ENCODE assay signal across 8 cellular contexts in the genomic region with DNA sequence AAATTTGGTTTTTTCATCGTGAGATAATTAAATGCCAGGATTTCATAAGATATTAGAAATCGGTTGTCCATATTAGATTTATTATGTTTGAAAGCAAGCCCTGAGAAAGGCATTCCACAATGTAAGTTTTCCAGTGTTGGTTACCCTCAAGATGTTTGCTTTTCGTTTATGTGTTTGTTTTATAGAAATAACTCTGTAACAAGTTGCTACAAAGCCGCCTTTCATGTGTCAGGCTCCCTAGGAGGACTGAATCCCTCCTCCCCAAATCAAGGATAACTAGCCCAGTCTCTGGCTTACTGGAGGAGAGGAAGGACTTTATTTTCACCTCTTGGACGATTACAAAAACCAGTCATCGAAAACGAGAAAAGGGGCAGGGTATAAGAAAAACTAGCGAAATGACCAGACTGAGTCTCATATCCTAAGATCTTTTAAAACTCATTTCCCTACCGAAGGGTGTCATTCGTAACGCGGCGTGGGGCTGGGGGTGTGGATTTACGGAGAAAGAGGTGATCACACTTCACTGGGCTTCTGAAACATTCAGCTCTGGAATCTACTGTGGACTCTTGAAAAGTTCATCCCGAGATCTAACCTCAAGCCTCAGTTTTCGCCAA. TPM values are rescaled to one million over a fixed set of nuclear protein-coding genes. Genes with fewer than 3 reads are reported as not detected.
A peak's percentile ranks its signal among the peaks of the same experiment; 100 is the strongest.
DNase-seq lines count a peak whose midpoint lies in the region; ATAC-seq, FAIRE-seq and TF ChIP-seq lines count a peak whose summit lies in the region.

No MANE protein-coding gene starts in this region.

- TF ChIP-seq CTCF in BJ (IDR thresholded peaks at IDR 0.05; ENCODE audit: insufficient read depth, low read depth, low read length) (no peak), IMR-90 (conservative IDR thresholded peaks at IDR 0.05; ENCODE audit: low read depth, low read length) (no peak), brain (conservative IDR thresholded peaks at IDR 0.05) (no peak), thoracic aorta (IDR thresholded peaks at IDR 0.05) (no peak)

- H3K9me3 ChIP-seq in IMR-90 (ENCODE audit: control insufficient read depth, insufficient read depth, low read length) (no peaks in the 10 kb centered on the region), thoracic aorta (no peaks in the 10 kb centered on the region)

- H3K4me2 ChIP-seq in IMR-90 (ENCODE audit: low read depth, low read length): peak overlapping the region; percentile 83
- H3K4me2 ChIP-seq in mesendoderm (ENCODE audit: low read length): peak overlapping the region; percentile 59

- H3K4me3 ChIP-seq in BJ (ENCODE audit: low read depth, low read length) (peak overlapping the region; percentile 50), IMR-90 (ENCODE audit: insufficient read depth, low read depth, low read length) (peak overlapping the region; percentile 66), mesendoderm (ENCODE audit: low read length) (peak overlapping the region; percentile 97), thoracic aorta (peak overlapping the region; percentile 86)

- H3K9ac ChIP-seq in IMR-90 (ENCODE audit: low read depth, low read length) (peak overlapping the region; percentile 76), mesendoderm (ENCODE audit: low read length) (peak overlapping the region; percentile 94)

- peaks cover 21% of the 10 kb centered on the region for H3K36me3 Mint-ChIP-seq in brain

- BruUV-seq in IMR-90 (replicated peaks; lab: Mats Ljungman, UMichigan): no TSS peak

- peak overlapping the region; percentile 65 for H3K14ac ChIP-seq in IMR-90 (replicated peaks; ENCODE audit: low read depth, low read length)

- H3K27ac ChIP-seq in IMR-90 (ENCODE audit: insufficient read depth, low read length): peak overlapping the region; percentile 83
- H3K27ac ChIP-seq in mesendoderm (ENCODE audit: low read depth, low read length): peak overlapping the region; percentile 92
- peak overlapping the region; percentile 79 to 84 for H3K27ac ChIP-seq in thoracic aorta

- TF ChIP-seq POLR2A in IMR-90 (IDR thresholded peaks at IDR 0.05; ENCODE audit: low read depth, low read length): no peak

- peaks cover 6% of the 10 kb centered on the region for H4K20me1 ChIP-seq in IMR-90 (ENCODE audit: insufficient read depth, low read length)

- H2BK5ac ChIP-seq in IMR-90 (ENCODE audit: low read depth, low read length, poor library complexity, severe bottlenecking) (peak overlapping the region; percentile 92), mesendoderm (ENCODE audit: low read length) (no peak overlapping the region)

- H3K36me3 ChIP-seq in BJ (ENCODE audit: control insufficient read depth, insufficient read depth, low read length) (0 out of 2 replicates have a peak, but pooled peaks cover 3% of the 10 kb centered on the region), IMR-90 (ENCODE audit: control insufficient read depth, insufficient read depth, low read length) (peaks cover 4% of the 10 kb centered on the region; the same call in 1 of the 2 replicates), mesendoderm (ENCODE audit: control insufficient read depth, insufficient read depth, low read length) (no peaks in the 10 kb centered on the region), thoracic aorta (peaks cover 3% of the 10 kb centered on the region)

- peaks cover 11% of the 10 kb centered on the region for H3K79me2 ChIP-seq in mesendoderm (ENCODE audit: control insufficient read depth, insufficient read depth, low read length)

- no CpG with 5 or more reads among the region's 16 CpGs for WGBS in IMR-90 (ENCODE audit: extremely low coverage in 2 of 2, insufficient read length in 1 of 2), 2 experiments
- no CpG with 5 or more reads among the region's 16 CpGs for WGBS in mesendoderm (ENCODE audit: extremely low coverage, insufficient coverage, low lambda C conversion rate)

- in situ Hi-C loops in IMR-90 (cut with MboI; ENCODE audit: low sequenced_read_pairs): no loop called here

- H3K23ac ChIP-seq in IMR-90 (ENCODE audit: low read depth, low read length) (peak overlapping the region; percentile 89), mesendoderm (ENCODE audit: low read length) (no peak overlapping the region)

- intact Hi-C loops in IMR-90 (cut with micrococcal nuclease): loop anchor here (2.0 kb wide), 1 partner anchor 134 kb away; no protein-coding TSS in a partner anchor

- ATAC-seq in IMR-90 (ENCODE audit: low read depth) (peak; percentile 1; the same call in 1 of the 2 replicates), thoracic aorta (ENCODE audit: insufficient number of reproducible peaks, low FRiP score, low read depth) (no peak), GM19467 (IDR thresholded peaks at IDR 0.05; ENCODE audit: unreplicated experiment) (no peak)

- peak overlapping the region; percentile 71 for H2AK9ac ChIP-seq in IMR-90 (replicated peaks; ENCODE audit: low read depth, low read length, poor library complexity)

- H3K27me3 Mint-ChIP-seq in brain: peaks cover 16% of the 10 kb centered on the region

- peak overlapping the region; percentile 95 to 99 (median 98) for H3K4me3 Mint-ChIP-seq in brain

- peak overlapping the region; percentile 37 for H2AK5ac ChIP-seq in IMR-90 (ENCODE audit: low read depth, low read length)
- no peak overlapping the region for H2AK5ac ChIP-seq in mesendoderm (ENCODE audit: low read length)

- no peak for DNase-seq in BJ (ENCODE audit: low read depth)
- peak; percentile 2 for DNase-seq in GM19239 (ENCODE audit: insufficient read length, low spot score)
- no peak for DNase-seq in IMR-90
- DNase-seq in mesendoderm: peak; percentile 20
- no peak for DNase-seq in thoracic aorta (ENCODE audit: low spot score)
- no peak for DNase-seq in OCI-M2 (lab: John Stamatoyannopoulos, UW; ENCODE audit: unreplicated experiment)

- peak overlapping the region; percentile 97 for H4K91ac ChIP-seq in IMR-90 (ENCODE audit: insufficient read depth, low read depth, low read length)

- H3K4ac ChIP-seq in IMR-90 (ENCODE audit: low read depth, low read length) (peak overlapping the region; percentile 81), mesendoderm (ENCODE audit: low read depth, low read length) (no peak overlapping the region)

- peak overlapping the region; percentile 92 for H3K56ac ChIP-seq in IMR-90 (ENCODE audit: extremely low read depth, insufficient read depth, low read length)
- H3K56ac ChIP-seq in mesendoderm (ENCODE audit: low read length): peak overlapping the region; percentile 98

- H2AFZ ChIP-seq in IMR-90 (replicated peaks; ENCODE audit: low read length, poor library complexity): peak overlapping the region; percentile 95

- dilution Hi-C loops in IMR-90 (cut with HindIII; ENCODE audit: low sequenced_read_pairs, unreplicated experiment): no loop called here

- H2BK20ac ChIP-seq in IMR-90 (ENCODE audit: low read depth, low read length): no peak overlapping the region

- peak overlapping the region; percentile 98 to 100 (median 99) for H3K27ac Mint-ChIP-seq in brain

- H2BK15ac ChIP-seq in IMR-90 (ENCODE audit: low read depth, low read length) (peak overlapping the region; percentile 90; the same call in 2 of the 3 replicates), mesendoderm (replicated peaks; ENCODE audit: low read depth) (no peak overlapping the region)

- H3K9me3 Mint-ChIP-seq in brain: peaks cover 0 to 6% (median 3%) of the 10 kb centered on the region in 5 experiments

- TF ChIP-seq RAD21 in IMR-90 (IDR thresholded peaks at IDR 0.05; ENCODE audit: low read length): no peak

- H3K79me1 ChIP-seq in IMR-90 (ENCODE audit: low read depth in 1 of 2, low read length in 2 of 2): peaks cover 6 to 25% of the 10 kb centered on the region in 2 experiments; a peak in 3 of 4 replicates
- peaks cover 3% of the 10 kb centered on the region for H3K79me1 ChIP-seq in mesendoderm (ENCODE audit: low read length)

- H4K8ac ChIP-seq in IMR-90 (ENCODE audit: low read depth in 2 of 2, low read length in 2 of 2) (peak overlapping the region; percentile 88 to 97), mesendoderm (ENCODE audit: low read depth, low read length) (no peak overlapping the region)

- peaks cover 44% of the 10 kb centered on the region for H3K4me1 Mint-ChIP-seq in brain

- H4K5ac ChIP-seq in IMR-90 (ENCODE audit: low read depth, low read length) (peak overlapping the region; percentile 72), mesendoderm (ENCODE audit: low read length) (no peak overlapping the region)

- H3K18ac ChIP-seq in IMR-90 (ENCODE audit: low read depth, low read length) (no peak overlapping the region), mesendoderm (ENCODE audit: low read length) (no peak overlapping the region)

- CTCF ChIA-PET in BJ (lab: Yijun Ruan, JAX) (no interaction called here), IMR-90 (lab: Yijun Ruan, JAX) (no interaction called here)

- H3K27me3 ChIP-seq in BJ (ENCODE audit: control insufficient read depth, insufficient read depth, low read length) (no peaks in the 10 kb centered on the region), IMR-90 (ENCODE audit: control insufficient read depth, insufficient read depth, low read length) (no peaks in the 10 kb centered on the region), mesendoderm (ENCODE audit: insufficient read depth, low read length, poor library complexity) (no peaks in the 10 kb centered on the region), thoracic aorta (replicated peaks; ENCODE audit: insufficient read depth) (no peaks in the 10 kb centered on the region)

- peak; percentile 23 for FAIRE-seq in GM19239 (lab: Jason Lieb, UNC)

- no peaks in the 10 kb centered on the region; the same call in 1 of the 2 replicates for H3K9me1 ChIP-seq in IMR-90 (ENCODE audit: insufficient read depth, low read length)

- H2BK120ac ChIP-seq in IMR-90 (ENCODE audit: low read depth, low read length): peak overlapping the region; percentile 79; the same call in 1 of the 2 replicates
- no peak overlapping the region for H2BK120ac ChIP-seq in mesendoderm (ENCODE audit: low read depth, low read length)

- H3K4me1 ChIP-seq in IMR-90 (ENCODE audit: control insufficient read depth, insufficient read depth, low read length): no peaks in the 10 kb centered on the region; the same call in 1 of the 2 replicates
- no peaks in the 10 kb centered on the region for H3K4me1 ChIP-seq in mesendoderm (ENCODE audit: control insufficient read depth, low read depth, low read length)
- H3K4me1 ChIP-seq in thoracic aorta (ENCODE audit: control insufficient read depth in 1 of 2, low read depth in 2 of 2): peaks cover 23 to 35% of the 10 kb centered on the region in 2 donors

- POLR2A ChIA-PET in BJ (lab: Charles Lee): no interaction called here
- POLR2A ChIA-PET in IMR-90 (lab: Charles Lee; ENCODE audit: unreplicated experiment): no interaction called here

RNA-seq across cellular contexts. Expression of a gene that starts 1.0 kb away (rescaled TPM):
- polyA plus RNA-seq in BJ (2011; rRNA removed): 11.7 and 25.1 TPM in 2 replicates
- polyA minus RNA-seq in BJ (2011; rRNA and poly(A)+ RNA removed): 20.4 and 21.4 TPM in 2 replicates
- total RNA-seq in IMR-90 (2012; rRNA removed): 33.3 and 34.8 TPM in 2 replicates
- polyA plus RNA-seq in IMR-90 (2012; rRNA removed): 11.4 and 12.1 TPM in 2 replicates
- 6.3 and 15.1 TPM in 2 replicates for polyA plus RNA-seq in IMR-90 (2012; cell fraction: cytosol; rRNA removed)
- 4.4 and 6.6 TPM in 2 replicates for polyA plus RNA-seq in IMR-90 (2012; cell fraction: nucleus; rRNA removed; ENCODE audit: low replicate concordance)
- 7.2 TPM for polyA plus RNA-seq in brain (ENCODE audit: insufficient read depth, low read depth, low replicate concordance)
- polyA plus RNA-seq in mesendoderm (2013, experiment 1 of 2): 9.3 TPM
- 9.5 TPM for polyA plus RNA-seq in mesendoderm (2013, experiment 2 of 2)
- total RNA-seq in thoracic aorta: 10 to 100 TPM; 47.8 to 60.1 TPM

RNA-seq across cellular contexts. Expression of a gene that starts 1.6 kb away (rescaled TPM):
- polyA plus RNA-seq in BJ (2011; rRNA removed) (4.1 and 8.0 TPM in 2 replicates), IMR-90 (2012; rRNA removed) (3.4 and 4.4 TPM in 2 replicates), brain (ENCODE audit: insufficient read depth, low read depth, low replicate concordance) (1.4 TPM)
- polyA minus RNA-seq in BJ (2011; rRNA and poly(A)+ RNA removed): 2.7 and 3.4 TPM in 2 replicates
- total RNA-seq in IMR-90 (2012; rRNA removed) (5.7 and 7.5 TPM in 2 replicates), thoracic aorta (1 to 10 TPM; 2.6 to 3.0 TPM)
- 0.89 and 2.1 TPM in 2 replicates for polyA plus RNA-seq in IMR-90 (2012; cell fraction: cytosol; rRNA removed)
- 0.92 and 5.5 TPM in 2 replicates for polyA plus RNA-seq in IMR-90 (2012; cell fraction: nucleus; rRNA removed; ENCODE audit: low replicate concordance)
- polyA plus RNA-seq in mesendoderm (2013, experiment 1 of 2): 1.6 TPM
- polyA plus RNA-seq in mesendoderm (2013, experiment 2 of 2): 1.6 TPM

RNA-seq across cellular contexts. Expression of a gene that starts 49.2 kb away (rescaled TPM):
- 2.8 and 4.7 TPM in 2 replicates for polyA plus RNA-seq in BJ (2011; rRNA removed)
- polyA minus RNA-seq in BJ (2011; rRNA and poly(A)+ RNA removed): 2.5 and 6.9 TPM in 2 replicates
- total RNA-seq in IMR-90 (2012; rRNA removed): 3.8 and 5.8 TPM in 2 replicates
- 2.7 and 3.3 TPM in 2 replicates for polyA plus RNA-seq in IMR-90 (2012; rRNA removed)
- 0.57 and 1.3 TPM in 2 replicates for polyA plus RNA-seq in IMR-90 (2012; cell fraction: cytosol; rRNA removed)
- polyA plus RNA-seq in IMR-90 (2012; cell fraction: nucleus; rRNA removed; ENCODE audit: low replicate concordance): 0.95 and 4.2 TPM in 2 replicates
- polyA plus RNA-seq in brain (ENCODE audit: insufficient read depth, low read depth, low replicate concordance): 6.6 TPM
- 9.1 TPM for polyA plus RNA-seq in mesendoderm (2013, experiment 1 of 2)
- polyA plus RNA-seq in mesendoderm (2013, experiment 2 of 2): 9.8 TPM
- 10 to 100 TPM in 1 of 2 donors, 1 to 10 TPM in 1; 5.1 to 14.2 TPM for total RNA-seq in thoracic aorta

Comparison
In these comparisons a context has a peak if more than half of its experiments do, and no peak if none do; other contexts are left out.
1. DNase-seq: peak in GM19239 (single experiment) and mesendoderm (single experiment); none in BJ (single experiment), IMR-90 (single experiment), thoracic aorta (single experiment) and OCI-M2 (single experiment).
2. Peak in every context shown above with its lines, with median percentiles within 50 percentile points of each other: H3K4me3 ChIP-seq and H3K27ac ChIP-seq.